ENCODE assay signal across 8 cellular contexts in genomic region chr11:61187505-61188130, GRCh38. TPM values are rescaled to one million over a fixed set of nuclear protein-coding genes. Genes with fewer than 3 reads are reported as not detected.
DNase-seq lines count a peak whose midpoint lies in the region; ATAC-seq and TF ChIP-seq lines count a peak whose summit lies in the region.

No MANE protein-coding gene starts in this region.

- no peaks in the 10 kb centered on the region for H4K20me1 ChIP-seq in PC-3 (ENCODE audit: low read length)

- H3K79me2 ChIP-seq in PC-3 (ENCODE audit: low read length): no peaks in the 10 kb centered on the region

- H3K36me3 ChIP-seq in PC-3 (ENCODE audit: low read depth, low read length): no peaks in the 10 kb centered on the region

- no peak overlapping the region for H3K27ac ChIP-seq in PC-3 (ENCODE audit: low read length)

- no peaks in the 10 kb centered on the region for H3K36me3 Mint-ChIP-seq in nephron (ENCODE audit: low read depth)
- no peaks in the 10 kb centered on the region for H3K36me3 Mint-ChIP-seq in stimulated activated naive B cell treated with anti-CD40 and anti-IgM and Interleukin-4, amounts not matched to agents 10 μg/mL and 1 μg/mL and 100 μg/mL, for 72 hours

- H3K4me3 Mint-ChIP-seq in nephron: no peak overlapping the region
- H3K4me3 Mint-ChIP-seq in stimulated activated naive B cell treated with anti-CD40 and anti-IgM and Interleukin-4, amounts not matched to agents 10 μg/mL and 1 μg/mL and 100 μg/mL, for 72 hours: no peak overlapping the region

- H3K9me3 ChIP-seq in PC-3 (ENCODE audit: low read length): peaks cover 6% of the 10 kb centered on the region

- peaks cover 4% of the 10 kb centered on the region for H3K4me1 Mint-ChIP-seq in nephron
- peaks cover 0 to 6% of the 10 kb centered on the region in 2 donors for H3K4me1 Mint-ChIP-seq in stimulated activated naive B cell treated with anti-CD40 and anti-IgM and Interleukin-4, amounts not matched to agents 10 μg/mL and 1 μg/mL and 100 μg/mL, for 72 hours

- no peak overlapping the region for H3K9ac ChIP-seq in PC-3 (ENCODE audit: low read length)

- no peaks in the 10 kb centered on the region for H3K27me3 Mint-ChIP-seq in nephron (ENCODE audit: low read depth)
- H3K27me3 Mint-ChIP-seq in stimulated activated naive B cell treated with anti-CD40 and anti-IgM and Interleukin-4, amounts not matched to agents 10 μg/mL and 1 μg/mL and 100 μg/mL, for 72 hours: peaks cover 2 to 3% of the 10 kb centered on the region in 2 donors

- no peaks in the 10 kb centered on the region for H3K9me2 ChIP-seq in PC-3 (replicated peaks; ENCODE audit: low read length)

- peak; percentile 94 for TF ChIP-seq CTCF in PC-3 (conservative IDR thresholded peaks at IDR 0.05; ENCODE audit: low read depth, low read length)
- TF ChIP-seq CTCF in nephron (IDR thresholded peaks at IDR 0.05; ENCODE audit: unreplicated experiment in 3 of 3): peak; percentile 94 to 97 (median 97)

- no peak overlapping the region for H3K4me2 ChIP-seq in PC-3 (ENCODE audit: low read length)

- peak overlapping the region in 1 of 3 experiments; percentile 41 for H3K27ac Mint-ChIP-seq in nephron
- H3K27ac Mint-ChIP-seq in stimulated activated naive B cell treated with anti-CD40 and anti-IgM and Interleukin-4, amounts not matched to agents 10 μg/mL and 1 μg/mL and 100 μg/mL, for 72 hours: no peak overlapping the region

- DNase-seq in EH (ENCODE audit: low read depth) (peak; percentile 76), LHCN-M2 (ENCODE audit: low read depth) (peak; percentile 69), PC-3 (peak; percentile 91), fibroblast of gingiva (ENCODE audit: low read depth) (peak; percentile 67)
- DNase-seq in activated T-cell treated with anti-CD3 and anti-CD28 coated beads, Interleukin-2, amount 50 U/mL, for 1 hour: peak; percentile 75
- DNase-seq in stimulated activated naive B cell treated with anti-CD40 and anti-IgM and Interleukin-4, amounts not matched to agents 10 μg/mL and 1 μg/mL and 100 μg/mL, for 72 hours: peak; percentile 67

- no peaks in the 10 kb centered on the region for H3F3A ChIP-seq in PC-3 (ENCODE audit: low read length, unreplicated experiment)

- ATAC-seq in PC-3: peak; percentile 87
- peak; percentile 87 to 94 for ATAC-seq in stimulated activated naive B cell treated with anti-CD40 and anti-IgM and Interleukin-4, amounts not matched to agents 10 μg/mL and 1 μg/mL and 100 μg/mL, for 72 hours (replicated peaks)
- ATAC-seq in HG02610 (IDR thresholded peaks at IDR 0.05; ENCODE audit: unreplicated experiment): no peak

- CTCF ChIA-PET in PC-3 (lab: Charles Lee): interaction anchor here (0.7 kb wide), 1 partner anchor 29 kb away, joined by 3 read pairs; no protein-coding TSS in a partner anchor

- H2AFZ ChIP-seq in PC-3 (ENCODE audit: low read length): no peak overlapping the region

- H3K9me3 Mint-ChIP-seq in nephron: no peaks in the 10 kb centered on the region
- no peaks in the 10 kb centered on the region for H3K9me3 Mint-ChIP-seq in stimulated activated naive B cell treated with anti-CD40 and anti-IgM and Interleukin-4, amounts not matched to agents 10 μg/mL and 1 μg/mL and 100 μg/mL, for 72 hours

- no peaks in the 10 kb centered on the region for H3K27me3 ChIP-seq in PC-3 (ENCODE audit: low read length)

- no TSS peak for BruUV-seq in PC-3 (replicated peaks; lab: Mats Ljungman, UMichigan)

- no peaks in the 10 kb centered on the region for H3K4me1 ChIP-seq in PC-3 (ENCODE audit: insufficient read depth, low read length)

- no peak overlapping the region for H3K4me3 ChIP-seq in PC-3 (ENCODE audit: low read length)

- intact Hi-C loops in PC-3 (cut with micrococcal nuclease): loop anchor here (1.0 to 5.0 kb wide), 5 partner anchors 58 to 412 kb away; no protein-coding TSS in a partner anchor

- POLR2A ChIA-PET in PC-3 (lab: Charles Lee; ENCODE audit: unreplicated experiment): no interaction called here

RNA-seq across cellular contexts. Expression of gene PGA3, which starts 15.7 kb away (rescaled TPM):
- 1.0 and 4.4 TPM in 2 replicates for total RNA-seq in LHCN-M2 (2014; rRNA removed)
- polyA plus RNA-seq in LHCN-M2 (2012): 1.7 TPM
- total RNA-seq in PC-3 (2014; rRNA removed): not detected in 2 replicates

RNA-seq across cellular contexts. Expression of gene VPS37C, which starts 26.4 kb away (rescaled TPM):
- total RNA-seq in LHCN-M2 (2014; rRNA removed) (12.8 and 14.1 TPM in 2 replicates), PC-3 (2014; rRNA removed) (28.9 and 34.9 TPM in 2 replicates)
- 13.4 TPM for polyA plus RNA-seq in LHCN-M2 (2012)

RNA-seq across cellular contexts. Expression of gene PGA4, which starts 34.5 kb away (rescaled TPM):
- total RNA-seq in LHCN-M2 (2014; rRNA removed): 1.4 and 2.5 TPM in 2 replicates
- polyA plus RNA-seq in LHCN-M2 (2012): not detected
- total RNA-seq in PC-3 (2014; rRNA removed): not detected in 2 replicates

RNA-seq across cellular contexts. Expression of gene PGA5, which starts 53.4 kb away (rescaled TPM):
- 1.5 and 2.0 TPM in 2 replicates for total RNA-seq in LHCN-M2 (2014; rRNA removed)
- polyA plus RNA-seq in LHCN-M2 (2012): 0.44 TPM
- total RNA-seq in PC-3 (2014; rRNA removed): not detected in 2 replicates
